1 cellular context compared by ENCODE assay signal in the genomic region with DNA sequence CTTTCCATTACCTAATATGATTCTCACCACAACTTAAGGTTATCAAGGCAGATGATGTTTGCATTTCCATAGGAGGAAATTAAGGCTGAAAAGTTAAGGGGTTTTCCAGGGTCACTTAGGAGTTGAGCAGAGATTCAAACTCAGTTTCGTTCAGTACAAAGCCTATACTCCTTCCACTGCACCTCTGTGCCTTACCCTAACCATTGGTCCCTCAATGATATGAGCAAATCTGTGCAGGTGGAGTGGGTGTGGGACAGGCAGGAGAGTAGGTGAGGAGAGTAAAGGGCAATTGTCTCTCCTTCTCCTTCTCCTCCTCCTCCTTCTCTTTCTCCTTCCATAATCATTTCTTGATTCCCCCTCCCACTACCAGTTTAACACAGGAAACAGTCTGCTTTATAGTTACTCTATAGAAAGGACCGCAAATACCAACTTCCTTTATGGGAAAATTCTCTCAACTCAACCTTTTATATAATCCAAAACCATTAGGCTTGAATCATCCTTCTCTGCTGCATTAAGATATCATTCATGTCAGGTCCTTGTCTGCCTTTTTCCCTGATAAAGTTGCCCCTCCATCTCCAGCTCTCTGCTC.
TF ChIP-seq lines count a peak whose summit lies in the region.

No MANE protein-coding gene starts in this region.

TF ChIP-seq in H1, 55 proteins besides CTCF, POLR2A, EP300 and RAD21:
- TF ChIP-seq CEBPB (IDR thresholded peaks at IDR 0.05; ENCODE audit: low read depth, low read length), result no peak
